In the genomic region with DNA sequence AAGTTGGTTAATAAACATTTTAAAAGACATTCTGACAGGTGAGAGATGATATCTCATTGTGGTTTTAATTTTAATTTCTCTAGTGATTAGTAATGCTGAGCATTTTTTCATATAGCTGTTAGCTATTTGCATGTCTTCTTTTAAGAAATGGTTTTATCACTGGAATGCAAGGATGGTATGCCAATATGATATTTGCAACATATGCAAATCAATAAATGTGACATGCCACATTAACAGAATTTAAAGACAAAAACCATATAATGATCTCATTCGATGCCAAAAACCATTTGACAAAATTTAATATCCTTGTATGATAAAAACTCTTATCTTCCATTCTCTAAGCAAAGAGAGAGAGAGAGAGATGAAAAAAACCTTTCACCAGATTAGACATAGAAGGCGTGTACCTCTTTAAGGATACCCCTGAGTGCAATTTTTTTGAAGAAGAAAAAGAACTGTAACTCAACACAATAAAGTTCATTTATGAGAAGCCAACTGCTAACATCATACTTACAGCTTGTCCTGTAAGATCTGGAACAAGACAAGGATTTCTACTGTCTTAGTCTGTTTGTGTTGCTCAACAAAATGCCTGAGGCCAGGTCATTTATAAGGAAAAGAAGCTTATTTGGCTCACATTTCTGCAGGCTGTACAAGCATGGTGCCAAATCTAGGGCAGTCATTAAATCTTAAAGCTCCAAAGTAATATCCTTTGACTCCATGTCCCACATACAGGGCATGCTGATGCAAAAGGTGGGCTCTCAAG, we compare ENCODE assay signal across 34 cellular contexts. TPM values are rescaled to one million over a fixed set of nuclear protein-coding genes. Genes with fewer than 3 reads are reported as not detected.
"Had no signal": no experiment of that assay in that cellular context is flagged by ENCODE, and none has a peak within 500 bp of the region (broad histone marks: within the 10 kb centered on the region; RNA-seq: fewer than 3 reads in every experiment).

No MANE protein-coding gene starts in this region.

- H3K27me3 ChIP-seq: brain microvascular endothelial cell, foreskin keratinocyte, gastroesophageal sphincter, hepatocyte had no signal

- H2AFZ ChIP-seq: hepatocyte had no signal

- FAIRE-seq: astrocyte, bronchial epithelial cell had no signal

- H3K4me2 ChIP-seq: hepatocyte had no signal

- H3K27ac ChIP-seq: brain microvascular endothelial cell, coronary artery, dorsolateral prefrontal cortex, foreskin keratinocyte, gastroesophageal sphincter, heart right ventricle, hepatocyte had no signal

- ATAC-seq: activated CD4-positive, alpha-beta T cell treated with anti-CD3 and anti-CD28 coated beads for 36 hours; activated CD8-positive, alpha-beta memory T cell treated with anti-CD3 and anti-CD28 coated beads, Interleukin-2, amount 10 ng/mL, durations not matched to agents 7 days and 5 days; activated CD8-positive, alpha-beta T cell treated with anti-CD3 and anti-CD28 coated beads, Interleukin-2, amount 10 ng/mL, durations not matched to agents 7 days and 5 days; activated naive CD4-positive, alpha-beta T cell treated with anti-CD3 and anti-CD28 coated beads, Interleukin-2, amount 50 U/mL, for 72 hours; esophagus mucosa; foreskin keratinocyte; gastroesophageal sphincter; heart right ventricle had no signal

- H3K4me3 ChIP-seq: coronary artery, dorsolateral prefrontal cortex, gastroesophageal sphincter, heart right ventricle, hepatocyte had no signal

- H3K36me3 ChIP-seq: brain microvascular endothelial cell, gastroesophageal sphincter, heart right ventricle had no signal

- DNase-seq: activated CD4-positive, alpha-beta memory T cell treated with anti-CD3 and anti-CD28 coated beads for 36 hours; activated CD4-positive, alpha-beta T cell treated with anti-CD3 and anti-CD28 coated beads for 36 hours; activated CD4-positive, alpha-beta T cell treated with anti-CD3 and anti-CD28 coated beads, Interleukin-2, amount 10 ng/mL, durations not matched to agents 24 days and 14 days; activated CD4-positive, CD25-positive, alpha-beta regulatory T cell; activated CD4-positive, CD25-positive, alpha-beta regulatory T cell treated with anti-CD3 and anti-CD28 coated beads, Interleukin-2, amount 50 U/mL, for 72 hours; activated CD8-positive, alpha-beta memory T cell treated with anti-CD3 and anti-CD28 coated beads, Interleukin-2, amount 10 ng/mL, durations not matched to agents 7 days and 5 days; activated CD8-positive, alpha-beta memory T cell treated with anti-CD3 and anti-CD28 coated beads, Interleukin-2, amount 50 U/mL, for 4 hours; activated CD8-positive, alpha-beta T cell treated with anti-CD3 and anti-CD28 coated beads, Interleukin-2, amount 10 ng/mL, durations not matched to agents 7 days and 5 days; activated gamma-delta T cell; activated naive CD4-positive, alpha-beta T cell; activated naive CD4-positive, alpha-beta T cell treated with anti-CD3 and anti-CD28 coated beads, Interleukin-2, amount 10 ng/mL, durations not matched to agents 7 days and 5 days; activated naive CD8-positive, alpha-beta T cell treated with anti-CD3 and anti-CD28 coated beads, Interleukin-2, amount 10 ng/mL, durations not matched to agents 7 days and 5 days; activated T-cell treated with anti-CD3 and anti-CD28 coated beads, Interleukin-2, amount 50 U/mL, for 1 hour; activated T-cell treated with anti-CD3 and anti-CD28 coated beads, Interleukin-2, amount 50 U/mL, for 48 hours; brain microvascular endothelial cell; dorsolateral prefrontal cortex; effector memory CD4-positive, alpha-beta T cell; endodermal cell; foreskin keratinocyte; heart right ventricle; T-helper 2 cell had no signal

- H3K4me1 ChIP-seq: gastroesophageal sphincter, heart right ventricle had no signal

- H3K79me2 ChIP-seq: hepatocyte had no signal

RNA-seq across cellular contexts. Expression of a gene that starts 46.4 kb away (rescaled TPM):
- total RNA-seq: activated CD4-positive, alpha-beta memory T cell treated with anti-CD3 and anti-CD28 coated beads for 36 hours; activated CD4-positive, alpha-beta T cell treated with anti-CD3 and anti-CD28 coated beads for 36 hours; activated CD4-positive, alpha-beta T cell treated with anti-CD3 and anti-CD28 coated beads, Interleukin-2, amount 10 ng/mL, durations not matched to agents 24 days and 14 days; activated CD8-positive, alpha-beta memory T cell treated with anti-CD3 and anti-CD28 coated beads for 36 hours; activated CD8-positive, alpha-beta memory T cell treated with anti-CD3 and anti-CD28 coated beads, Interleukin-2, amount 10 ng/mL, durations not matched to agents 7 days and 5 days; activated CD8-positive, alpha-beta T cell treated with anti-CD3 and anti-CD28 coated beads, Interleukin-2, amount 10 ng/mL, durations not matched to agents 7 days and 5 days; activated naive CD8-positive, alpha-beta T cell treated with anti-CD3 and anti-CD28 coated beads, Interleukin-2, amount 10 ng/mL, durations not matched to agents 7 days and 5 days; activated T-helper 1 cell treated with anti-CD3 and anti-CD28 coated beads, Interleukin-12 subunit alpha, Interleukin-12 subunit beta, Interleukin-2, Interleukin-4 antibody, amounts not matched to agents 30 ng/mL and 10 ng/mL and 1 ng/mL, durations not matched to agents 14 hours and 24 hours and 36 hours; activated T-helper 2 cell treated with anti-CD3 and anti-CD28 coated beads, Interferon-gamma antibody, Interleukin-2, Interleukin-4, amounts not matched to agents 10 μg/mL and 5 μg/mL and 100 μg/mL, durations not matched to agents 14 hours and 24 hours and 36 hours; astrocyte; bronchial epithelial cell; cardiac septum; cerebellum; esophagus mucosa; gastroesophageal sphincter; glomerular endothelial cell; heart right ventricle had no signal
- polyA plus RNA-seq: foreskin keratinocyte had no signal
